Comparison of ENCODE assay signal across 12 cellular contexts in the genomic region with DNA sequence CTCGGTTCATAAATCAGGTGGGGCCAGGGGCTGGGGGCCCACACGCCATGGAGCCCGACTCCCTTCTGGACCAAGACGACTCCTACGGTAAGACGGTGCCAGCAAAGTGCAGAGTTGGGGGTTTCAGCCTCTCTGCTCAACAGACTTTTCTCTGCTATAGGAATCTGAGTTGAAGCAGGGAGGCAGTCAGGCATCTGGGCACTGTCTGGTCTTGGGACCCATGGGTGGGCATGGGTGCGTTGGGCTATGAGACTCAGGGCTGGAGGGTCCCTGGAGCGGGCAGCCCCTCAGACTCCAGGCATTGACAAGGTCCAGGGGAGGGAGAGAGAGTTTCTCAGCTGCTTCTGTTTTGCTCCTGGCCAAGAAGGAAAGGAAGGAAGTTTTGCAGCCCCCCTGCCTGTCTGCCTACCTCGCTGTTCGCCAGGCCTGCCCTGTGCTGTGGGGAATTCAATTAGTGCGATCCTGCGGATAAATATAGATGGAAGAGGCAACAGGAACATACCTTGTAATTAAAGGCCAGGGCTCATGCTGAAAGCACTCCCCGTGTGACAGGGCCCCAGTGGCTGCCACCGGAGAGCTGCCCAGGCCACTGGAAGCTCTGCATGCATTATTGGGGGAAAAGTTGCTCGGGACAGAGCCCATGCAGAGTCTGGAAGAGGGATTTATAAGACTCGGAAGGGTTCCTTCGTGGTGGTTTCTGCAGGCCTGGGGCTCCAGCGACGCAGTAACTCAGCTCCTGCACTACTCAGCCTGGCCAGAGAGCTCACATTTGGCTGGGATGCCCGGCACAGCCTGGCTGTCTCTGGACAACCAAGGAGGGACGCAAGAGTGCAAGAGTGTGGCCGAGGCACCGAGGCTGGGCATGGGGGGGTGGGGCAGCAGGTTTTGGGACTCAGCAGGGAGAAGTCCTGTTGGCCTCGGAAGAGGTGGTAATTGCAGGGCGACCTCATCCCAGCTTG.
DNase-seq lines count a peak whose midpoint lies in the region; ATAC-seq, FAIRE-seq and TF ChIP-seq lines count a peak whose summit lies in the region.
"Had no signal": no experiment of that assay in that cellular context is flagged by ENCODE, and none has a peak within 500 bp of the region (broad histone marks: within the 10 kb centered on the region; RNA-seq: fewer than 3 reads in every experiment).

No MANE protein-coding gene starts in this region.

- H2AFZ ChIP-seq in astrocyte (ENCODE audit: low read depth, low read length) = peak overlapping the region; percentile 85

- peaks cover 12% of the 10 kb centered on the region for H4K20me1 ChIP-seq in astrocyte (ENCODE audit: insufficient read depth, low read length)

- H3K27me3 ChIP-seq in astrocyte (ENCODE audit: insufficient read depth, low read length) (no peaks in the 10 kb centered on the region), heart left ventricle (no peaks in the 10 kb centered on the region), prostate gland (replicated peaks; ENCODE audit: insufficient read depth) (no peaks in the 10 kb centered on the region)
- H3K27me3 ChIP-seq in effector memory CD4-positive, alpha-beta T cell (replicated peaks; ENCODE audit: control insufficient read depth, insufficient read depth, low read length, poor library complexity, severe bottlenecking) = no peaks in the 10 kb centered on the region

- H3K36me3 Mint-ChIP-seq in astrocyte (ENCODE audit: low read depth, unreplicated experiment) = peaks cover 5% of the 10 kb centered on the region
- no peaks in the 10 kb centered on the region for H3K36me3 Mint-ChIP-seq in stimulated activated effector memory CD8-positive, alpha-beta T cell treated with anti-CD3 and anti-CD28 coated beads, Interleukin-12 subunit alpha, Interleukin-12 subunit beta, amount 100 ng/mL, for 72 hours

- peaks cover 31% of the 10 kb centered on the region for H3K4me1 Mint-ChIP-seq in astrocyte (ENCODE audit: low read depth, unreplicated experiment)
- H3K4me1 Mint-ChIP-seq in stimulated activated effector memory CD8-positive, alpha-beta T cell treated with anti-CD3 and anti-CD28 coated beads, Interleukin-12 subunit alpha, Interleukin-12 subunit beta, amount 100 ng/mL, for 72 hours = peaks cover 7% of the 10 kb centered on the region

- H3K9me3 Mint-ChIP-seq in astrocyte (ENCODE audit: unreplicated experiment) = peaks cover 6% of the 10 kb centered on the region
- no peaks in the 10 kb centered on the region for H3K9me3 Mint-ChIP-seq in stimulated activated effector memory CD8-positive, alpha-beta T cell treated with anti-CD3 and anti-CD28 coated beads, Interleukin-12 subunit alpha, Interleukin-12 subunit beta, amount 100 ng/mL, for 72 hours

- H3K4me1 ChIP-seq in astrocyte (ENCODE audit: insufficient read depth, low read length) (peaks cover 38% of the 10 kb centered on the region), heart left ventricle (peaks cover 14 to 39% (median 34%) of the 10 kb centered on the region in 12 donors), prostate gland (replicated peaks) (no peaks in the 10 kb centered on the region)
- H3K4me1 ChIP-seq in effector memory CD4-positive, alpha-beta T cell (ENCODE audit: control insufficient read depth, insufficient read depth, low read length, poor library complexity, severe bottlenecking) = no peaks in the 10 kb centered on the region

- no peaks in the 10 kb centered on the region for H3K79me2 ChIP-seq in astrocyte (ENCODE audit: insufficient read depth, low read length)

- 12 to 18% (median 16%) methylated on average over 23 to 25 of the region's 25 CpGs for WGBS in heart left ventricle, 4 donors
- 50% methylated on average over 24 of the region's 25 CpGs for WGBS in prostate gland

- intact Hi-C loops in heart left ventricle (cut with DNase I) (loop anchor here in 5 of 10 donors (2.0 to 5.0 kb wide), 3 partner anchors 31 to 55 kb away; no protein-coding TSS in a partner anchor), prostate gland (cut with DNase I) (no loop called here)

- peak overlapping the region; percentile 77 for H3K9ac ChIP-seq in astrocyte (ENCODE audit: low read length)
- H3K9ac ChIP-seq: KMS-11 had no signal

- H3K9me3 ChIP-seq in astrocyte (ENCODE audit: insufficient read depth, low read depth, low read length) (no peaks in the 10 kb centered on the region), heart left ventricle (no peaks in the 10 kb centered on the region), prostate gland (no peaks in the 10 kb centered on the region)
- no peaks in the 10 kb centered on the region for H3K9me3 ChIP-seq in effector memory CD4-positive, alpha-beta T cell (ENCODE audit: control insufficient read depth, low read length)

- DNase-seq in AG20443 (ENCODE audit: low spot score) = peak; percentile 50
- no peak for DNase-seq in astrocyte (ENCODE audit: low read depth)
- peak in 3 of 5 donors; percentile 35 to 62 (median 53) for DNase-seq in heart left ventricle
- DNase-seq in prostate gland (ENCODE audit: low spot score) = no peak
- DNase-seq in activated naive CD4-positive, alpha-beta T cell treated with anti-CD3 and anti-CD28 coated beads, Interleukin-2, amount 50 U/mL, for 16 hours = no peak
- no peak for DNase-seq in stimulated activated effector memory CD8-positive, alpha-beta T cell treated with anti-CD3 and anti-CD28 coated beads, Interleukin-12 subunit alpha, Interleukin-12 subunit beta, amount 100 ng/mL, for 72 hours (ENCODE audit: low spot score in 2 of 2)
- no peak for DNase-seq in effector memory CD4-positive, alpha-beta T cell
- DNase-seq: activated CD8-positive, alpha-beta memory T cell treated with anti-CD3 and anti-CD28 coated beads, Interleukin-2, amount 50 U/mL, for 4 hours; cortex of kidney; NCI-H510A had no signal

- peak overlapping the region; percentile 58 for H3K27ac Mint-ChIP-seq in astrocyte (ENCODE audit: unreplicated experiment)
- no peak overlapping the region for H3K27ac Mint-ChIP-seq in stimulated activated effector memory CD8-positive, alpha-beta T cell treated with anti-CD3 and anti-CD28 coated beads, Interleukin-12 subunit alpha, Interleukin-12 subunit beta, amount 100 ng/mL, for 72 hours

- TF ChIP-seq POLR2A in heart left ventricle (IDR thresholded peaks at IDR 0.05) = no peak
- TF ChIP-seq POLR2A in prostate gland (IDR thresholded peaks at IDR 0.05) = no peak

- H3K4me3 ChIP-seq in astrocyte (ENCODE audit: insufficient read depth, low read depth, low read length) (peak overlapping the region; percentile 43), heart left ventricle (peak overlapping the region; percentile 5 to 61 (median 46)), prostate gland (peak overlapping the region; percentile 3 to 13)
- no peak overlapping the region for H3K4me3 ChIP-seq in effector memory CD4-positive, alpha-beta T cell (ENCODE audit: insufficient read depth, low read depth, low read length, poor library complexity, severe bottlenecking)

- peak overlapping the region; percentile 70 for H3K27ac ChIP-seq in astrocyte (ENCODE audit: low read depth, low read length)
- H3K27ac ChIP-seq in heart left ventricle = peak overlapping the region; percentile 69 to 94 (median 84)
- peak overlapping the region; percentile 62 to 63 for H3K27ac ChIP-seq in prostate gland
- H3K27ac ChIP-seq in effector memory CD4-positive, alpha-beta T cell (ENCODE audit: insufficient read depth, low read length, poor library complexity, severe bottlenecking) = no peak overlapping the region
- H3K27ac ChIP-seq: KMS-11 had no signal

- peak overlapping the region; percentile 73 for H3K4me3 Mint-ChIP-seq in astrocyte (ENCODE audit: unreplicated experiment)
- no peak overlapping the region for H3K4me3 Mint-ChIP-seq in stimulated activated effector memory CD8-positive, alpha-beta T cell treated with anti-CD3 and anti-CD28 coated beads, Interleukin-12 subunit alpha, Interleukin-12 subunit beta, amount 100 ng/mL, for 72 hours

- FAIRE-seq in astrocyte (lab: Jason Lieb, UNC) = no peak

- H3K36me3 ChIP-seq in astrocyte (ENCODE audit: insufficient read depth, low read length) (no peaks in the 10 kb centered on the region), heart left ventricle (no peaks in the 10 kb centered on the region), prostate gland (no peaks in the 10 kb centered on the region)
- no peaks in the 10 kb centered on the region for H3K36me3 ChIP-seq in effector memory CD4-positive, alpha-beta T cell (ENCODE audit: control insufficient read depth, insufficient read depth, low read length)

- peaks cover 27% of the 10 kb centered on the region for H3K27me3 Mint-ChIP-seq in astrocyte (ENCODE audit: low read depth, unreplicated experiment)

- TF ChIP-seq CTCF in astrocyte (IDR thresholded peaks at IDR 0.05; ENCODE audit: insufficient read depth, low read depth, low read length) = no peak
- TF ChIP-seq CTCF in heart left ventricle (IDR thresholded peaks at IDR 0.05) = no peak
- no peak for TF ChIP-seq CTCF in prostate gland (IDR thresholded peaks at IDR 0.05)

- peak; percentile 32 to 57 (median 52) for ATAC-seq in heart left ventricle
- no peak for ATAC-seq in HG02840 (IDR thresholded peaks at IDR 0.05; ENCODE audit: low FRiP score, unreplicated experiment)
- no peak for ATAC-seq in stimulated activated effector memory CD8-positive, alpha-beta T cell treated with anti-CD3 and anti-CD28 coated beads, Interleukin-12 subunit alpha, Interleukin-12 subunit beta, amount 100 ng/mL, for 72 hours

- peak overlapping the region; percentile 86 for H3K4me2 ChIP-seq in astrocyte (ENCODE audit: low read length)
- H3K4me2 ChIP-seq: KMS-11 had no signal

Comparison
In these comparisons a context has a peak if more than half of its experiments do, and no peak if none do; other contexts are left out.
1. DNase-seq: peak in AG20443 (single experiment) and heart left ventricle (3 of 5); none in astrocyte (single experiment), prostate gland (single experiment), activated naive CD4-positive, alpha-beta T cell treated with anti-CD3 and anti-CD28 coated beads, Interleukin-2, amount 50 U/mL, for 16 hours (single experiment), stimulated activated effector memory CD8-positive, alpha-beta T cell treated with anti-CD3 and anti-CD28 coated beads, Interleukin-12 subunit alpha, Interleukin-12 subunit beta, amount 100 ng/mL, for 72 hours (0 of 2) and effector memory CD4-positive, alpha-beta T cell (0 of 3).
2. ATAC-seq: peak in heart left ventricle (4 of 4); none in HG02840 (single experiment) and stimulated activated effector memory CD8-positive, alpha-beta T cell treated with anti-CD3 and anti-CD28 coated beads, Interleukin-12 subunit alpha, Interleukin-12 subunit beta, amount 100 ng/mL, for 72 hours (single experiment).